2 cellular contexts compared by ENCODE assay signal in genomic region chr22:36239150-36239400, GRCh38.
A peak's percentile ranks its signal among the peaks of the same experiment; 100 is the strongest.
TF ChIP-seq lines count a peak whose summit lies in the region.

No MANE protein-coding gene starts in this region.

TF ChIP-seq in K562, 482 proteins besides CTCF, POLR2A, EP300 and RAD21:
- no peak for TF ChIP-seq SP1 (CRISPR knock-in tag; IDR thresholded peaks at IDR 0.05)
- TF ChIP-seq MEIS2 (IDR thresholded peaks at IDR 0.05; ENCODE audit: partially characterized antibody) = no peak
- TF ChIP-seq NFE2 (IDR thresholded peaks at IDR 0.05; ENCODE audit: low read depth) = no peak
- TF ChIP-seq FOS (IDR thresholded peaks at IDR 0.05; ENCODE audit: extremely low read depth, insufficient read length) = no peak
- no peak for TF ChIP-seq SIN3B (IDR thresholded peaks at IDR 0.05; ENCODE audit: low read depth)
- TF ChIP-seq KDM5B (IDR thresholded peaks at IDR 0.05; ENCODE audit: insufficient replicate concordance, low read depth, low read length) = peak; percentile 8
- no peak for TF ChIP-seq DDX20 (tag; IDR thresholded peaks at IDR 0.05; ENCODE audit: low read depth)
- TF ChIP-seq, protein P1, sequence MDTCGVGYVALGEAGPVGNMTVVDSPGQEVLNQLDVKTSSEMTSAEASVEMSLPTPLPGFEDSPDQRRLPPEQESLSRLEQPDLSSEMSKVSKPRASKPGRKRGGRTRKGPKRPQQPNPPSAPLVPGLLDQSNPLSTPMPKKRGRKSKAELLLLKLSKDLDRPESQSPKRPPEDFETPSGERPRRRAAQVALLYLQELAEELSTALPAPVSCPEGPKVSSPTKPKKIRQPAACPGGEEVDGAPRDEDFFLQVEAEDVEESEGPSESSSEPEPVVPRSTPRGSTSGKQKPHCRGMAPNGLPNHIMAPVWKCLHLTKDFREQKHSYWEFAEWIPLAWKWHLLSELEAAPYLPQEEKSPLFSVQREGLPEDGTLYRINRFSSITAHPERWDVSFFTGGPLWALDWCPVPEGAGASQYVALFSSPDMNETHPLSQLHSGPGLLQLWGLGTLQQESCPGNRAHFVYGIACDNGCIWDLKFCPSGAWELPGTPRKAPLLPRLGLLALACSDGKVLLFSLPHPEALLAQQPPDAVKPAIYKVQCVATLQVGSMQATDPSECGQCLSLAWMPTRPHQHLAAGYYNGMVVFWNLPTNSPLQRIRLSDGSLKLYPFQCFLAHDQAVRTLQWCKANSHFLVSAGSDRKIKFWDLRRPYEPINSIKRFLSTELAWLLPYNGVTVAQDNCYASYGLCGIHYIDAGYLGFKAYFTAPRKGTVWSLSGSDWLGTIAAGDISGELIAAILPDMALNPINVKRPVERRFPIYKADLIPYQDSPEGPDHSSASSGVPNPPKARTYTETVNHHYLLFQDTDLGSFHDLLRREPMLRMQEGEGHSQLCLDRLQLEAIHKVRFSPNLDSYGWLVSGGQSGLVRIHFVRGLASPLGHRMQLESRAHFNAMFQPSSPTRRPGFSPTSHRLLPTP (IDR thresholded peaks at IDR 0.05; ENCODE audit: borderline replicate concordance, extremely low read depth, insufficient read length) = no peak
- TF ChIP-seq PREB (CRISPR knock-in tag; IDR thresholded peaks at IDR 0.05) = no peak
- TF ChIP-seq ARID4B (CRISPR knock-in tag; IDR thresholded peaks at IDR 0.05) = 0 out of 2 replicates have a peak, but pooled peaks have one; percentile 11
- no peak for TF ChIP-seq TRIM24 (IDR thresholded peaks at IDR 0.05)
- TF ChIP-seq ZNF696 (CRISPR knock-in tag; conservative IDR thresholded peaks at IDR 0.05) = no peak
- no peak for TF ChIP-seq PTTG1 (tag; IDR thresholded peaks at IDR 0.05; ENCODE audit: low read depth)
- TF ChIP-seq, protein P2, sequence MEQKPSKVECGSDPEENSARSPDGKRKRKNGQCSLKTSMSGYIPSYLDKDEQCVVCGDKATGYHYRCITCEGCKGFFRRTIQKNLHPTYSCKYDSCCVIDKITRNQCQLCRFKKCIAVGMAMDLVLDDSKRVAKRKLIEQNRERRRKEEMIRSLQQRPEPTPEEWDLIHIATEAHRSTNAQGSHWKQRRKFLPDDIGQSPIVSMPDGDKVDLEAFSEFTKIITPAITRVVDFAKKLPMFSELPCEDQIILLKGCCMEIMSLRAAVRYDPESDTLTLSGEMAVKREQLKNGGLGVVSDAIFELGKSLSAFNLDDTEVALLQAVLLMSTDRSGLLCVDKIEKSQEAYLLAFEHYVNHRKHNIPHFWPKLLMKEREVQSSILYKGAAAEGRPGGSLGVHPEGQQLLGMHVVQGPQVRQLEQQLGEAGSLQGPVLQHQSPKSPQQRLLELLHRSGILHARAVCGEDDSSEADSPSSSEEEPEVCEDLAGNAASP (IDR thresholded peaks at IDR 0.05) = no peak
- no peak for TF ChIP-seq DPF2 (IDR thresholded peaks at IDR 0.05)
- no peak for TF ChIP-seq SNIP1 (IDR thresholded peaks at IDR 0.05; ENCODE audit: low read depth)

TF ChIP-seq in HepG2, 621 proteins besides CTCF, POLR2A, EP300 and RAD21:
- 0 out of 2 replicates have a peak, but pooled peaks have one; percentile 2 for TF ChIP-seq NFYC (CRISPR knock-in tag; IDR thresholded peaks at IDR 0.05)
- no peak for TF ChIP-seq ZNF44 (CRISPR knock-in tag; IDR thresholded peaks at IDR 0.05)
- no peak for TF ChIP-seq MAZ (IDR thresholded peaks at IDR 0.05; ENCODE audit: borderline replicate concordance, low read depth, low read length)
- 0 out of 2 replicates have a peak, but pooled peaks have one; percentile 7 for TF ChIP-seq MAZ (CRISPR knock-in tag; IDR thresholded peaks at IDR 0.05; ENCODE audit: low read depth)
- TF ChIP-seq CREM (IDR thresholded peaks at IDR 0.05) = no peak
- TF ChIP-seq CREM (CRISPR knock-in tag; IDR thresholded peaks at IDR 0.05) = no peak
- TF ChIP-seq, protein P3, sequence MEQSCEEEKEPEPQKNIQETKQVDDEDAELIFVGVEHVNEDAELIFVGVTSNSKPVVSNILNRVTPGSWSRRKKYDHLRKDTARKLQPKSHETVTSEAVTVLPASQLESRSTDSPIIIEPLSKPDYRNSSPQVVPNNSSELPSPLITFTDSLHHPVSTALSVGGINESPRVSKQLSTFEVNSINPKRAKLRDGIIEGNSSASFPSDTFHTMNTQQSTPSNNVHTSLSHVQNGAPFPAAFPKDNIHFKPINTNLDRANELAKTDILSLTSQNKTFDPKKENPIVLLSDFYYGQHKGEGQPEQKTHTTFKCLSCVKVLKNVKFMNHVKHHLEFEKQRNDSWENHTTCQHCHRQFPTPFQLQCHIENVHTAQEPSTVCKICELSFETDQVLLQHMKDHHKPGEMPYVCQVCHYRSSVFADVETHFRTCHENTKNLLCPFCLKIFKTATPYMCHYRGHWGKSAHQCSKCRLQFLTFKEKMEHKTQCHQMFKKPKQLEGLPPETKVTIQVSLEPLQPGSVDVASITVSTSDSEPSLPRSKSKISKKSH (CRISPR knock-in tag; IDR thresholded peaks at IDR 0.05; ENCODE audit: borderline replicate concordance) = no peak
- TF ChIP-seq SOX6 (IDR thresholded peaks at IDR 0.05) = no peak
- TF ChIP-seq SOX6 (CRISPR knock-in tag; IDR thresholded peaks at IDR 0.05) = 0 out of 2 replicates have a peak, but pooled peaks have one; percentile 20
- TF ChIP-seq MXD3 (CRISPR knock-in tag; IDR thresholded peaks at IDR 0.05) = 0 out of 2 replicates have a peak, but pooled peaks have one; percentile 7
- TF ChIP-seq SP2 (CRISPR knock-in tag; IDR thresholded peaks at IDR 0.05) = 0 out of 2 replicates have a peak, but pooled peaks have one; percentile 18
- no peak for TF ChIP-seq AGO2 (optimal IDR thresholded peaks at IDR 0.05; ENCODE audit: low read depth, low read length)
- TF ChIP-seq ZNF225 (CRISPR knock-in tag; IDR thresholded peaks at IDR 0.05) = no peak
- 0 out of 2 replicates have a peak, but pooled peaks have one; percentile 23 for TF ChIP-seq CCDC6 (CRISPR knock-in tag; IDR thresholded peaks at IDR 0.05)
- TF ChIP-seq, protein P4, sequence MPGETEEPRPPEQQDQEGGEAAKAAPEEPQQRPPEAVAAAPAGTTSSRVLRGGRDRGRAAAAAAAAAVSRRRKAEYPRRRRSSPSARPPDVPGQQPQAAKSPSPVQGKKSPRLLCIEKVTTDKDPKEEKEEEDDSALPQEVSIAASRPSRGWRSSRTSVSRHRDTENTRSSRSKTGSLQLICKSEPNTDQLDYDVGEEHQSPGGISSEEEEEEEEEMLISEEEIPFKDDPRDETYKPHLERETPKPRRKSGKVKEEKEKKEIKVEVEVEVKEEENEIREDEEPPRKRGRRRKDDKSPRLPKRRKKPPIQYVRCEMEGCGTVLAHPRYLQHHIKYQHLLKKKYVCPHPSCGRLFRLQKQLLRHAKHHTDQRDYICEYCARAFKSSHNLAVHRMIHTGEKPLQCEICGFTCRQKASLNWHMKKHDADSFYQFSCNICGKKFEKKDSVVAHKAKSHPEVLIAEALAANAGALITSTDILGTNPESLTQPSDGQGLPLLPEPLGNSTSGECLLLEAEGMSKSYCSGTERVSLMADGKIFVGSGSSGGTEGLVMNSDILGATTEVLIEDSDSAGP (CRISPR knock-in tag; IDR thresholded peaks at IDR 0.05; ENCODE audit: borderline replicate concordance) = peak; percentile 61; the same call in 1 of the 2 replicates
- 0 out of 2 replicates have a peak, but pooled peaks have one; percentile 29 for TF ChIP-seq NR2F2 (IDR thresholded peaks at IDR 0.05; ENCODE audit: borderline replicate concordance, low read depth)
- no peak for TF ChIP-seq ZNF292 (CRISPR knock-in tag; IDR thresholded peaks at IDR 0.05; ENCODE audit: borderline replicate concordance, low read depth)
- TF ChIP-seq HOMEZ (CRISPR knock-in tag; IDR thresholded peaks at IDR 0.05; ENCODE audit: low read depth) = no peak
